Comparison of ENCODE assay signal across 20 cellular contexts in genomic region chr12:106239241-106239950, GRCh38.
"Had no signal": no experiment of that assay in that cellular context is flagged by ENCODE, and none has a peak within 500 bp of the region (broad histone marks: within the 10 kb centered on the region; RNA-seq: fewer than 3 reads in every experiment).

No MANE protein-coding gene starts in this region.

- H3K27ac Mint-ChIP-seq: activated naive CD4-positive, alpha-beta T cell treated with anti-CD3 and anti-CD28 coated beads for 36 hours; activated naive CD8-positive, alpha-beta T cell treated with anti-CD3 and anti-CD28 coated beads, Interleukin-2, amount 50 U/mL, for 24 hours; activated T-helper 2 cell treated with anti-CD3 and anti-CD28 coated beads, Interferon-gamma antibody, Interleukin-2, Interleukin-4, amounts not matched to agents 10 μg/mL and 5 μg/mL and 100 μg/mL, durations not matched to agents 14 hours and 24 hours and 36 hours; stimulated activated memory B cell treated with anti-CD40 and anti-IgM and Interleukin-4, amounts not matched to agents 10 μg/mL and 1 μg/mL and 100 μg/mL, for 72 hours; T-cell had no signal

- H3K4me3 Mint-ChIP-seq: activated naive CD4-positive, alpha-beta T cell treated with anti-CD3 and anti-CD28 coated beads for 36 hours; activated naive CD8-positive, alpha-beta T cell treated with anti-CD3 and anti-CD28 coated beads, Interleukin-2, amount 50 U/mL, for 24 hours; neural crest cell; stimulated activated memory B cell treated with anti-CD40 and anti-IgM and Interleukin-4, amounts not matched to agents 10 μg/mL and 1 μg/mL and 100 μg/mL, for 72 hours; T-cell had no signal

- H3K4me1 ChIP-seq: breast epithelium had no signal

- H3K9me3 ChIP-seq: ascending aorta, breast epithelium, esophagus muscularis mucosa, pancreas, tibial artery, vagina had no signal

- ATAC-seq: activated naive CD8-positive, alpha-beta T cell treated with anti-CD3 and anti-CD28 coated beads, Interleukin-2, amount 50 U/mL, for 24 hours; pancreas; stimulated activated memory B cell treated with anti-CD40 and anti-IgM and Interleukin-4, amounts not matched to agents 10 μg/mL and 1 μg/mL and 100 μg/mL, for 72 hours; T-cell had no signal

- H3K27me3 ChIP-seq: ascending aorta, breast epithelium, esophagus muscularis mucosa, pancreas, tibial artery, vagina had no signal

- H3K9me3 Mint-ChIP-seq: activated naive CD4-positive, alpha-beta T cell treated with anti-CD3 and anti-CD28 coated beads for 36 hours; activated naive CD8-positive, alpha-beta T cell treated with anti-CD3 and anti-CD28 coated beads, Interleukin-2, amount 50 U/mL, for 24 hours; activated T-helper 2 cell treated with anti-CD3 and anti-CD28 coated beads, Interferon-gamma antibody, Interleukin-2, Interleukin-4, amounts not matched to agents 10 μg/mL and 5 μg/mL and 100 μg/mL, durations not matched to agents 14 hours and 24 hours and 36 hours; neural crest cell; stimulated activated memory B cell treated with anti-CD40 and anti-IgM and Interleukin-4, amounts not matched to agents 10 μg/mL and 1 μg/mL and 100 μg/mL, for 72 hours; T-cell had no signal

- H3K27ac ChIP-seq: ascending aorta, breast epithelium, esophagus muscularis mucosa, pancreas, tibial artery, vagina had no signal

- H3K27me3 Mint-ChIP-seq: stimulated activated memory B cell treated with anti-CD40 and anti-IgM and Interleukin-4, amounts not matched to agents 10 μg/mL and 1 μg/mL and 100 μg/mL, for 72 hours; T-cell had no signal

- H3K4me1 Mint-ChIP-seq: activated naive CD8-positive, alpha-beta T cell treated with anti-CD3 and anti-CD28 coated beads, Interleukin-2, amount 50 U/mL, for 24 hours had no signal

- H3K4me3 ChIP-seq: ascending aorta, breast epithelium, esophagus muscularis mucosa, lung, pancreas, tibial artery, vagina had no signal

- DNase-seq: activated CD4-positive, alpha-beta T cell treated with anti-CD3 and anti-CD28 coated beads, Interleukin-2, amount 50 U/mL, for 48 hours; activated naive CD4-positive, alpha-beta T cell treated with anti-CD3 and anti-CD28 coated beads for 36 hours; activated naive CD8-positive, alpha-beta T cell treated with anti-CD3 and anti-CD28 coated beads, Interleukin-2, amount 50 U/mL, for 24 hours; activated T-cell treated with anti-CD3 and anti-CD28 coated beads, Interleukin-2, amount 50 U/mL, for 1 hour; hippocampal formation; kidney glomerular epithelial cell; midbrain; stimulated activated CD4-positive, alpha-beta T cell treated with anti-CD3 and anti-CD28 coated beads, Interleukin-2, amount 100 ng/mL, for 48 hours; T-cell; T1000; tibial artery had no signal

- H3K36me3 ChIP-seq: breast epithelium had no signal
